In genomic region chr7:1985071-1985470, GRCh38 we compare ENCODE assay signal across 24 cellular contexts.
DNase-seq lines count a peak whose midpoint lies in the region; ATAC-seq and TF ChIP-seq lines count a peak whose summit lies in the region.
"Had no signal": no experiment of that assay in that cellular context is flagged by ENCODE, and none has a peak within 500 bp of the region (broad histone marks: within the 10 kb centered on the region; RNA-seq: fewer than 3 reads in every experiment).

No MANE protein-coding gene starts in this region.

- H3K36me3 Mint-ChIP-seq in dendritic cell treated with granulocyte-macrophage colony-stimulating factor and Interleukin-4, amounts not matched to agents 40 ng/mL and 50 ng/mL, for 4 days (ENCODE audit: low read depth): peaks cover 56% of the 10 kb centered on the region
- H3K36me3 Mint-ChIP-seq in stimulated activated naive B cell treated with anti-CD40 and anti-IgM and Interleukin-4, amounts not matched to agents 10 μg/mL and 1 μg/mL and 100 μg/mL, for 72 hours: peaks cover 20 to 44% of the 10 kb centered on the region in 2 donors

- no peak overlapping the region for H3K27ac ChIP-seq in heart left ventricle
- no peak overlapping the region for H3K27ac ChIP-seq in left ventricle myocardium inferior (replicated peaks)
- H3K27ac ChIP-seq in OCI-LY7 (ENCODE audit: low read depth, low read length, poor library complexity, severe bottlenecking): no peak overlapping the region
- H3K27ac ChIP-seq: pancreas, sigmoid colon, tibial nerve had no signal

- peaks cover 12% of the 10 kb centered on the region for H3K4me1 Mint-ChIP-seq in dendritic cell treated with granulocyte-macrophage colony-stimulating factor and Interleukin-4, amounts not matched to agents 40 ng/mL and 50 ng/mL, for 4 days (ENCODE audit: low read depth)
- peaks cover 24 to 29% of the 10 kb centered on the region in 2 donors for H3K4me1 Mint-ChIP-seq in stimulated activated naive B cell treated with anti-CD40 and anti-IgM and Interleukin-4, amounts not matched to agents 10 μg/mL and 1 μg/mL and 100 μg/mL, for 72 hours
- H3K4me1 Mint-ChIP-seq: nephron had no signal

- no peaks in the 10 kb centered on the region for H3K27me3 Mint-ChIP-seq in dendritic cell treated with granulocyte-macrophage colony-stimulating factor and Interleukin-4, amounts not matched to agents 40 ng/mL and 50 ng/mL, for 4 days
- H3K27me3 Mint-ChIP-seq in stimulated activated naive B cell treated with anti-CD40 and anti-IgM and Interleukin-4, amounts not matched to agents 10 μg/mL and 1 μg/mL and 100 μg/mL, for 72 hours: no peaks in the 10 kb centered on the region
- H3K27me3 Mint-ChIP-seq: CD4-positive, alpha-beta memory T cell had no signal

- H3K9me3 ChIP-seq in heart left ventricle (no peaks in the 10 kb centered on the region), left ventricle myocardium inferior (replicated peaks) (no peaks in the 10 kb centered on the region), OCI-LY7 (ENCODE audit: low read length) (no peaks in the 10 kb centered on the region)
- H3K9me3 ChIP-seq: pancreas, sigmoid colon, tibial nerve had no signal

- H3K27me3 ChIP-seq in heart left ventricle: no peaks in the 10 kb centered on the region
- no peaks in the 10 kb centered on the region for H3K27me3 ChIP-seq in left ventricle myocardium inferior (ENCODE audit: low read depth)
- H3K27me3 ChIP-seq: pancreas, sigmoid colon, tibial nerve had no signal

- BruUV-seq in OCI-LY7 (replicated peaks; lab: Mats Ljungman, UMichigan): no TSS peak

- peak overlapping the region; percentile 1 for H3K27ac Mint-ChIP-seq in dendritic cell treated with granulocyte-macrophage colony-stimulating factor and Interleukin-4, amounts not matched to agents 40 ng/mL and 50 ng/mL, for 4 days
- H3K27ac Mint-ChIP-seq in stimulated activated naive B cell treated with anti-CD40 and anti-IgM and Interleukin-4, amounts not matched to agents 10 μg/mL and 1 μg/mL and 100 μg/mL, for 72 hours: peak overlapping the region; percentile 47

- WGBS in heart left ventricle, 4 donors: 84 to 90% (median 86%) methylated on average over 13 to 14 of the region's 14 CpGs

- H3K36me3 ChIP-seq in heart left ventricle: peaks cover 0 to 5% (median 0%) of the 10 kb centered on the region in 9 donors
- H3K36me3 ChIP-seq in left ventricle myocardium inferior: peaks cover 4% of the 10 kb centered on the region
- H3K36me3 ChIP-seq in OCI-LY7 (ENCODE audit: insufficient read depth, low read length): no peaks in the 10 kb centered on the region
- H3K36me3 ChIP-seq: pancreas, sigmoid colon had no signal

- no peak overlapping the region for H2AFZ ChIP-seq in OCI-LY7 (ENCODE audit: low read length)

- H3K4me1 ChIP-seq in heart left ventricle (peaks cover 0 to 4% (median 0%) of the 10 kb centered on the region in 12 donors), left ventricle myocardium inferior (peaks cover 4% of the 10 kb centered on the region), OCI-LY7 (ENCODE audit: insufficient read depth, low read length, poor library complexity, severe bottlenecking) (peaks cover 12% of the 10 kb centered on the region)
- H3K4me1 ChIP-seq: pancreas, sigmoid colon, tibial nerve had no signal

- no peak for TF ChIP-seq POLR2A in heart left ventricle (IDR thresholded peaks at IDR 0.05)

- H3K79me2 ChIP-seq in OCI-LY7 (ENCODE audit: insufficient read depth, low read depth, low read length): no peaks in the 10 kb centered on the region

- H3K9me3 Mint-ChIP-seq in dendritic cell treated with granulocyte-macrophage colony-stimulating factor and Interleukin-4, amounts not matched to agents 40 ng/mL and 50 ng/mL, for 4 days: no peaks in the 10 kb centered on the region
- H3K9me3 Mint-ChIP-seq in stimulated activated naive B cell treated with anti-CD40 and anti-IgM and Interleukin-4, amounts not matched to agents 10 μg/mL and 1 μg/mL and 100 μg/mL, for 72 hours: no peaks in the 10 kb centered on the region
- H3K9me3 Mint-ChIP-seq: CD4-positive, alpha-beta memory T cell; nephron had no signal

- no peak overlapping the region for H3K4me3 Mint-ChIP-seq in dendritic cell treated with granulocyte-macrophage colony-stimulating factor and Interleukin-4, amounts not matched to agents 40 ng/mL and 50 ng/mL, for 4 days
- no peak overlapping the region for H3K4me3 Mint-ChIP-seq in stimulated activated naive B cell treated with anti-CD40 and anti-IgM and Interleukin-4, amounts not matched to agents 10 μg/mL and 1 μg/mL and 100 μg/mL, for 72 hours
- H3K4me3 Mint-ChIP-seq: nephron had no signal

- CTCF ChIA-PET in OCI-LY7 (lab: Charles Lee; ENCODE audit: unreplicated experiment): no interaction called here

- intact Hi-C loops in heart left ventricle (cut with DNase I): no loop called here
- intact Hi-C loops in left ventricle myocardium inferior (cut with micrococcal nuclease): no loop called here
- intact Hi-C loops in dendritic cell treated with granulocyte-macrophage colony-stimulating factor and Interleukin-4, amounts not matched to agents 40 ng/mL and 50 ng/mL, for 4 days (cut with micrococcal nuclease): no loop called here
- intact Hi-C loops in OCI-LY7 (cut with micrococcal nuclease; ENCODE audit: unreplicated experiment): no loop called here

- ATAC-seq in heart left ventricle: no peak
- ATAC-seq in stimulated activated naive B cell treated with anti-CD40 and anti-IgM and Interleukin-4, amounts not matched to agents 10 μg/mL and 1 μg/mL and 100 μg/mL, for 72 hours (replicated peaks): no peak
- ATAC-seq: activated CD4-positive, CD25-positive, alpha-beta regulatory T cell treated with anti-CD3 and anti-CD28 coated beads, Interleukin-2, amount 50 U/mL, for 24 hours; left colon; pancreas had no signal

- POLR2A ChIA-PET in OCI-LY7 (lab: Charles Lee): no interaction called here

- no peaks in the 10 kb centered on the region for H3K9me2 ChIP-seq in OCI-LY7 (ENCODE audit: insufficient read depth, low read length)

- no peak overlapping the region for H3K4me2 ChIP-seq in OCI-LY7 (ENCODE audit: low read length)

- DNase-seq in heart left ventricle (peak in 3 of 5 donors; percentile 16 to 40 (median 18)), left ventricle myocardium inferior (no peak), myocyte (ENCODE audit: low read depth) (peak; percentile 38), OCI-LY7 (ENCODE audit: low spot score) (no peak), activated gamma-delta T cell (lab: John Stamatoyannopoulos, UW) (no peak), 8988T (no peak)
- no peak for DNase-seq in stimulated activated naive B cell treated with anti-CD40 and anti-IgM and Interleukin-4, amounts not matched to agents 10 μg/mL and 1 μg/mL and 100 μg/mL, for 72 hours
- DNase-seq: activated naive CD4-positive, alpha-beta T cell treated with anti-CD3 and anti-CD28 coated beads, Interleukin-2, amount 50 U/mL, for 16 hours; activated T-cell treated with anti-CD3 and anti-CD28 coated beads, Interleukin-2, amount 50 U/mL, for 48 hours; CD4-positive, alpha-beta memory T cell; central memory CD4-positive, alpha-beta T cell; DMS 273 treated with DMSO at 0.1 percent for 48 hours; KBM-7; left colon; MM.1S; NCI-H1417 treated with DMSO at 0.1 percent for 48 hours; NCI-H510A treated with DMSO at 0.1 percent for 48 hours; SIG-M5; sigmoid colon had no signal

- H4K20me1 ChIP-seq in OCI-LY7 (ENCODE audit: insufficient read depth, low read length): no peaks in the 10 kb centered on the region

- TF ChIP-seq CTCF in heart left ventricle (IDR thresholded peaks at IDR 0.05): no peak
- no peak for TF ChIP-seq CTCF in left ventricle myocardium inferior (IDR thresholded peaks at IDR 0.05; ENCODE audit: borderline replicate concordance)
- TF ChIP-seq CTCF in OCI-LY7 (conservative IDR thresholded peaks at IDR 0.05; ENCODE audit: low read length): no peak

- H3K4me3 ChIP-seq in heart left ventricle (no peak overlapping the region), left ventricle myocardium inferior (no peak overlapping the region), OCI-LY7 (ENCODE audit: low read depth, low read length, poor library complexity, severe bottlenecking) (no peak overlapping the region)
- H3K4me3 ChIP-seq: pancreas, sigmoid colon, tibial nerve had no signal

Comparison
In these comparisons a context has a peak if more than half of its experiments do, and no peak if none do; other contexts are left out.
1. DNase-seq: peak in heart left ventricle (3 of 5) and myocyte (single experiment); none in left ventricle myocardium inferior (single experiment), stimulated activated naive B cell treated with anti-CD40 and anti-IgM and Interleukin-4, amounts not matched to agents 10 μg/mL and 1 μg/mL and 100 μg/mL, for 72 hours (single experiment), OCI-LY7 (single experiment), activated gamma-delta T cell (single experiment) and 8988T (single experiment).